23 cellular contexts compared by ENCODE assay signal in genomic region chr10:106913294-106913693, GRCh38.
A peak's percentile ranks its signal among the peaks of the same experiment; 100 is the strongest.
DNase-seq lines count a peak whose midpoint lies in the region; ATAC-seq, FAIRE-seq and TF ChIP-seq lines count a peak whose summit lies in the region.
"Had no signal": no experiment of that assay in that cellular context is flagged by ENCODE, and none has a peak within 500 bp of the region (broad histone marks: within the 10 kb centered on the region; RNA-seq: fewer than 3 reads in every experiment).

No MANE protein-coding gene starts in this region.

- H3K4me2 ChIP-seq in H1 (ENCODE audit: insufficient read depth in 1 of 2, low read depth in 2 of 2, low read length in 2 of 2) = peak overlapping the region; percentile 60 to 61
- H3K4me2 ChIP-seq in neural cell (ENCODE audit: low read length) = peak overlapping the region; percentile 25
- H3K4me2 ChIP-seq: A549 had no signal

- H3K36me3 ChIP-seq in HUES6 (ENCODE audit: control insufficient read depth, insufficient read depth, low read length) = no peaks in the 10 kb centered on the region
- H3K36me3 ChIP-seq in H1 (ENCODE audit: control insufficient read depth in 2 of 4, insufficient read depth in 4 of 4, low read length in 3 of 4) = no peaks in the 10 kb centered on the region
- no peaks in the 10 kb centered on the region for H3K36me3 ChIP-seq in neural cell (ENCODE audit: insufficient read depth, low read length)
- H3K36me3 ChIP-seq in lower lobe of right lung = no peaks in the 10 kb centered on the region
- H3K36me3 ChIP-seq: Peyer's patch had no signal

- no peak overlapping the region for H3K56ac ChIP-seq in H1 (replicated peaks; ENCODE audit: insufficient read length, low read depth, low read length)

- H3K79me2 ChIP-seq in H1 (ENCODE audit: control insufficient read depth in 1 of 2, insufficient read depth in 2 of 2, low read length in 2 of 2) (no peaks in the 10 kb centered on the region), neural cell (replicated peaks; ENCODE audit: insufficient read depth, low read length) (no peaks in the 10 kb centered on the region)

- H4K8ac ChIP-seq in H1 (ENCODE audit: extremely low read depth, insufficient read depth, low read length) = no peak overlapping the region

- CTCF ChIA-PET in H1 (lab: Charles Lee; ENCODE audit: partially characterized antibody) = interaction anchor here (1.3 kb wide), 1 partner anchor 117 kb away, joined by 3 read pairs; no protein-coding TSS in a partner anchor

- H3K4me1 Mint-ChIP-seq in stimulated activated naive B cell treated with anti-CD40 and anti-IgM and Interleukin-4, amounts not matched to agents 10 μg/mL and 1 μg/mL and 100 μg/mL, for 72 hours = peaks cover 0 to under 1% of the 10 kb centered on the region in 2 donors
- H3K4me1 Mint-ChIP-seq: CD4-positive, alpha-beta memory T cell had no signal

- no peak overlapping the region for H3K23ac ChIP-seq in H1 (ENCODE audit: insufficient read length)

- no peak for TF ChIP-seq POLR2A in H1 (IDR thresholded peaks at IDR 0.05; ENCODE audit: control extremely low read depth in 1 of 2, low read depth in 2 of 2, low read length in 2 of 2)

- no peak for TF ChIP-seq EP300 in H1 (IDR thresholded peaks at IDR 0.05; ENCODE audit: borderline replicate concordance in 1 of 2, low read depth in 2 of 2, low read length in 2 of 2)
- no peak for TF ChIP-seq EP300 in neural cell (conservative IDR thresholded peaks at IDR 0.05; ENCODE audit: poor library complexity, severe bottlenecking)

- H3K9ac ChIP-seq in HUES6 (ENCODE audit: low read length) = no peak overlapping the region
- H3K9ac ChIP-seq in H1 (replicated peaks in 1 of 4; ENCODE audit: extremely low read depth in 1 of 4, low read depth in 3 of 4, low read length in 3 of 4) = no peak overlapping the region
- no peak overlapping the region for H3K9ac ChIP-seq in neural cell (ENCODE audit: low read length)

- H2BK15ac ChIP-seq in H1 (ENCODE audit: low read length) = no peak overlapping the region

- H4K5ac ChIP-seq in H1 (ENCODE audit: insufficient read length, low read depth, low read length) = no peak overlapping the region

- no peaks in the 10 kb centered on the region for H3K27me3 ChIP-seq in HUES6 (ENCODE audit: control insufficient read depth, insufficient read depth, low read length)
- H3K27me3 ChIP-seq in H1 (replicated peaks in 1 of 4; ENCODE audit: control insufficient read depth in 3 of 4, extremely low read depth in 1 of 4, insufficient read depth in 3 of 4, low read length in 3 of 4) = no peaks in the 10 kb centered on the region
- H3K27me3 ChIP-seq in neural cell (ENCODE audit: insufficient read depth, low read depth, low read length) = no peaks in the 10 kb centered on the region
- no peaks in the 10 kb centered on the region for H3K27me3 ChIP-seq in lower lobe of right lung (ENCODE audit: low read depth)
- H3K27me3 ChIP-seq: Peyer's patch had no signal

- no peak overlapping the region for H3K14ac ChIP-seq in H1 (ENCODE audit: insufficient read length)

- no peaks in the 10 kb centered on the region for H3K9me2 ChIP-seq in neural cell (ENCODE audit: insufficient read depth, low read length)

- no peak for ATAC-seq in stimulated activated naive B cell treated with anti-CD40 and anti-IgM and Interleukin-4, amounts not matched to agents 10 μg/mL and 1 μg/mL and 100 μg/mL, for 72 hours (replicated peaks)
- ATAC-seq in lower lobe of right lung = no peak
- ATAC-seq: A549 had no signal

- 0 out of 2 replicates have a peak overlapping the region, but pooled peaks have one; percentile 1 for H2BK20ac ChIP-seq in H1 (ENCODE audit: low read length)

- intact Hi-C loops in lower lobe of right lung (cut with DNase I) = no loop called here

- peak overlapping the region; percentile 28; the same call in 1 of the 2 replicates for H2BK5ac ChIP-seq in H1 (ENCODE audit: low read depth, low read length)

- no peaks in the 10 kb centered on the region for H3K9me3 Mint-ChIP-seq in stimulated activated naive B cell treated with anti-CD40 and anti-IgM and Interleukin-4, amounts not matched to agents 10 μg/mL and 1 μg/mL and 100 μg/mL, for 72 hours

- POLR2A ChIA-PET in H1 (lab: Charles Lee; ENCODE audit: partially characterized antibody) = interaction anchor here (0.7 kb wide), 1 partner anchor 124 kb away, joined by 6 read pairs; no protein-coding TSS in a partner anchor

- no peaks in the 10 kb centered on the region for H3K27me3 Mint-ChIP-seq in stimulated activated naive B cell treated with anti-CD40 and anti-IgM and Interleukin-4, amounts not matched to agents 10 μg/mL and 1 μg/mL and 100 μg/mL, for 72 hours

- peak overlapping the region; percentile 24; the same call in 1 of the 2 replicates for H3K4me3 ChIP-seq in HUES6 (ENCODE audit: low read depth, low read length)
- H3K4me3 ChIP-seq in H1 (ENCODE audit: extremely low read depth in 1 of 4, insufficient read depth in 2 of 4, low read depth in 3 of 4, low read length in 4 of 4) = peak overlapping the region in 1 of 4 experiments; percentile 33; a peak in 2 of 8 replicates
- H3K4me3 ChIP-seq in neural cell (ENCODE audit: low read length) = peak overlapping the region; percentile 40
- H3K4me3 ChIP-seq in lower lobe of right lung = no peak overlapping the region
- H3K4me3 ChIP-seq: A549, Peyer's patch had no signal

- no peak overlapping the region for H2AFZ ChIP-seq in H1 (ENCODE audit: low read length)
- no peak overlapping the region for H2AFZ ChIP-seq in neural cell (ENCODE audit: low read depth, low read length)

- no peak for FAIRE-seq in H1 (lab: Jason Lieb, UNC)
- FAIRE-seq: A549, H54 had no signal

- H3K23me2 ChIP-seq in H1 (ENCODE audit: low read depth, low read length) = no peaks in the 10 kb centered on the region; the same call in 1 of the 2 replicates

- peak overlapping the region; percentile 55; the same call in 1 of the 2 replicates for H3K18ac ChIP-seq in H1 (ENCODE audit: extremely low read depth, low read length)

- no peak for TF ChIP-seq CTCF in H1 (IDR thresholded peaks at IDR 0.05; ENCODE audit: control extremely low read depth in 1 of 3, insufficient read depth in 1 of 3, low read depth in 1 of 3, low read length in 3 of 3)
- no peak for TF ChIP-seq CTCF in neural cell (IDR thresholded peaks at IDR 0.05; ENCODE audit: poor library complexity, severe bottlenecking)
- no peak for TF ChIP-seq CTCF in lower lobe of right lung (IDR thresholded peaks at IDR 0.05)

- TF ChIP-seq RAD21 in H1 (IDR thresholded peaks at IDR 0.05 in 1 of 2, conservative IDR thresholded peaks at IDR 0.05 in 1 of 2; ENCODE audit: low read depth in 2 of 2, low read length in 2 of 2) = no peak
- TF ChIP-seq RAD21 in neural cell (conservative IDR thresholded peaks at IDR 0.05) = no peak

- peak overlapping the region; percentile 31 for H3K27ac Mint-ChIP-seq in stimulated activated naive B cell treated with anti-CD40 and anti-IgM and Interleukin-4, amounts not matched to agents 10 μg/mL and 1 μg/mL and 100 μg/mL, for 72 hours
- H3K27ac Mint-ChIP-seq: CD4-positive, alpha-beta memory T cell had no signal

- H3F3A ChIP-seq in neural cell (ENCODE audit: insufficient read depth, low read length, poor library complexity, severe bottlenecking) = no peaks in the 10 kb centered on the region

- H3K27ac ChIP-seq in HUES6 (ENCODE audit: low read depth, low read length) (no peak overlapping the region), H1 (ENCODE audit: low read depth, low read length) (no peak overlapping the region), neural cell (ENCODE audit: low read length) (no peak overlapping the region), lower lobe of right lung (no peak overlapping the region)
- H3K27ac ChIP-seq: A549, Peyer's patch had no signal

- no peak overlapping the region for H2BK120ac ChIP-seq in H1 (replicated peaks; ENCODE audit: low read depth, low read length)

- H3K4me1 ChIP-seq in HUES6 (ENCODE audit: control insufficient read depth, insufficient read depth, low read length) (peaks cover 33% of the 10 kb centered on the region), H1 (replicated peaks in 1 of 4; ENCODE audit: control insufficient read depth in 3 of 4, insufficient read depth in 4 of 4, low read length in 3 of 4) (peaks cover 0 to 19% (median 15%) of the 10 kb centered on the region in 4 experiments; a peak in 4 of 7 replicates), lower lobe of right lung (peaks cover 8% of the 10 kb centered on the region)
- H3K4me1 ChIP-seq: A549, Peyer's patch had no signal

- no peak for DNase-seq in H1 (ENCODE audit: low read depth in 1 of 2, low spot score in 2 of 2)
- no peak for DNase-seq in stimulated activated naive B cell treated with anti-CD40 and anti-IgM and Interleukin-4, amounts not matched to agents 10 μg/mL and 1 μg/mL and 100 μg/mL, for 72 hours
- DNase-seq in activated CD4-positive, alpha-beta T cell treated with anti-CD3 and anti-CD28 coated beads for 4 hours = no peak
- no peak for DNase-seq in OCI-M2 (lab: John Stamatoyannopoulos, UW; ENCODE audit: unreplicated experiment)
- no peak for DNase-seq in lower lobe of right lung
- DNase-seq: C1 segment of cervical spinal cord; CD4-positive, alpha-beta memory T cell; COR-L47; DMS53; NCI-H1092 treated with DMSO at 0.1 percent for 48 hours; NCI-H1436; NCI-H187; NCI-H2081 treated with DMSO at 0.1 percent for 48 hours; NCI-H2171; NCI-H226; NCI-H510A; NCI-H69; Peyer's patch; SHP77 treated with DMSO at 0.1 percent for 48 hours had no signal

- no peaks in the 10 kb centered on the region for H3K9me3 ChIP-seq in HUES6 (ENCODE audit: control insufficient read depth, insufficient read depth, low read depth, low read length)
- no peaks in the 10 kb centered on the region for H3K9me3 ChIP-seq in H1 (ENCODE audit: insufficient read depth in 2 of 2, low read depth in 1 of 2, low read length in 1 of 2)
- no peaks in the 10 kb centered on the region for H3K9me3 ChIP-seq in neural cell (ENCODE audit: low read length)
- H3K9me3 ChIP-seq in lower lobe of right lung = no peaks in the 10 kb centered on the region
- H3K9me3 ChIP-seq: A549, Peyer's patch had no signal

- no peaks in the 10 kb centered on the region for H4K20me1 ChIP-seq in H1 (replicated peaks in 1 of 2; ENCODE audit: control insufficient read depth in 1 of 2, insufficient read depth in 2 of 2, low read length in 2 of 2)
- no peaks in the 10 kb centered on the region for H4K20me1 ChIP-seq in neural cell (ENCODE audit: insufficient read depth)

- H4K91ac ChIP-seq in H1 (replicated peaks; ENCODE audit: insufficient read length, low read length) = no peak overlapping the region

- H2AK5ac ChIP-seq in H1 (ENCODE audit: low read depth, low read length) = no peak overlapping the region

- no peaks in the 10 kb centered on the region for H3K79me1 ChIP-seq in H1 (ENCODE audit: low read depth, low read length)

- no peak overlapping the region for H3K4ac ChIP-seq in H1 (replicated peaks; ENCODE audit: insufficient read length, low read depth, low read length)

- H2BK12ac ChIP-seq in H1 (ENCODE audit: low read depth, low read length) = 0 out of 2 replicates have a peak overlapping the region, but pooled peaks have one; percentile 51

- H3K36me3 Mint-ChIP-seq in stimulated activated naive B cell treated with anti-CD40 and anti-IgM and Interleukin-4, amounts not matched to agents 10 μg/mL and 1 μg/mL and 100 μg/mL, for 72 hours = no peaks in the 10 kb centered on the region
- H3K36me3 Mint-ChIP-seq: CD4-positive, alpha-beta memory T cell had no signal

- H3K4me3 Mint-ChIP-seq in stimulated activated naive B cell treated with anti-CD40 and anti-IgM and Interleukin-4, amounts not matched to agents 10 μg/mL and 1 μg/mL and 100 μg/mL, for 72 hours = no peak overlapping the region
- H3K4me3 Mint-ChIP-seq: CD4-positive, alpha-beta memory T cell had no signal

- WGBS in H1 (ENCODE audit: extremely low coverage in 1 of 2, insufficient coverage in 1 of 2, insufficient read length in 1 of 2, insufficient replicate concordance in 2 of 2, low coverage in 1 of 2, low lambda C conversion rate in 2 of 2, missing lambda C conversion rate in 1 of 2), 2 experiments = 8% methylated on average over 4 of the region's 4 CpGs; no CpG with 5 or more reads in 1 of the 2 experiments
